Comparison of ENCODE assay signal across 10 cellular contexts in genomic region chr2:30336978-30337841, GRCh38.
DNase-seq lines count a peak whose midpoint lies in the region; ATAC-seq and TF ChIP-seq lines count a peak whose summit lies in the region.
"Had no signal": no experiment of that assay in that cellular context is flagged by ENCODE, and none has a peak within 500 bp of the region (broad histone marks: within the 10 kb centered on the region; RNA-seq: fewer than 3 reads in every experiment).

No MANE protein-coding gene starts in this region.

- POLR2A ChIA-PET in T-cell (lab: Charles Lee): interaction anchor here in 1 of 2 donors (0.5 to 0.7 kb wide), 2 partner anchors 9 to 20 kb away, joined by 3 to 4 read pairs; no protein-coding TSS in a partner anchor

- CTCF ChIA-PET in T-cell (lab: Charles Lee): interaction anchor here (0.5 to 1.2 kb wide), 5 partner anchors 73 to 374 kb away, joined by 3 to 8 read pairs (median 4); no protein-coding TSS in a partner anchor

- H3K36me3 Mint-ChIP-seq in T-cell: peaks cover 3% of the 10 kb centered on the region

- no peaks in the 10 kb centered on the region for H3K27me3 ChIP-seq in gastroesophageal sphincter

- DNase-seq in T-cell: peak; percentile 19 to 68 (median 36)
- DNase-seq in NCI-H1436 treated with DMSO at 0.1 percent for 48 hours (lab: John Stamatoyannopoulos, UW): no peak
- DNase-seq in HK-2 (ENCODE audit: unreplicated experiment): no peak
- no peak for DNase-seq in NCI-H2029 treated with DMSO at 0.1 percent for 48 hours (lab: John Stamatoyannopoulos, UW)
- DNase-seq: left cardiac atrium had no signal

- peak overlapping the region; percentile 98 to 99 for H3K27ac Mint-ChIP-seq in T-cell

- WGBS in gastroesophageal sphincter (ENCODE audit: low coverage in 1 of 2), 2 donors: 89 to 92% methylated on average over 4 to 9 of the region's 16 CpGs

- no peak overlapping the region for H3K27ac ChIP-seq in gastroesophageal sphincter
- H3K27ac ChIP-seq: VCaP had no signal

- peaks cover 0 to 13% (median 4%) of the 10 kb centered on the region in 3 donors for H3K4me1 ChIP-seq in gastroesophageal sphincter

- H3K27me3 Mint-ChIP-seq in T-cell: no peaks in the 10 kb centered on the region

- H3K9me3 ChIP-seq in gastroesophageal sphincter: no peaks in the 10 kb centered on the region

- no peak for TF ChIP-seq POLR2A in gastroesophageal sphincter (IDR thresholded peaks at IDR 0.05)

- ATAC-seq in GM19023 (IDR thresholded peaks at IDR 0.05; ENCODE audit: unreplicated experiment) (peak; percentile 89), HG02981 (IDR thresholded peaks at IDR 0.05; ENCODE audit: unreplicated experiment) (peak; percentile 88), T-cell (replicated peaks in 1 of 4) (peak; percentile 85 to 90 (median 88)), esophagus mucosa (peak; percentile 50), gastroesophageal sphincter (no peak)

- no peak for TF ChIP-seq CTCF in gastroesophageal sphincter (IDR thresholded peaks at IDR 0.05)

- H3K4me1 Mint-ChIP-seq in T-cell: peaks cover 79 to 86% (median 85%) of the 10 kb centered on the region in 3 donors

- H3K4me3 Mint-ChIP-seq in T-cell: peak overlapping the region; percentile 70 to 78 (median 76)

- H3K9me3 Mint-ChIP-seq in T-cell: peaks cover 3% of the 10 kb centered on the region in 3 donors

- no peak overlapping the region for H3K4me3 ChIP-seq in gastroesophageal sphincter

- no peak for TF ChIP-seq EP300 in gastroesophageal sphincter (IDR thresholded peaks at IDR 0.05)

- H3K36me3 ChIP-seq in gastroesophageal sphincter: no peaks in the 10 kb centered on the region

Comparison
In these comparisons a context has a peak if more than half of its experiments do, and no peak if none do; other contexts are left out.
1. DNase-seq: peak in T-cell (34 of 34); none in NCI-H1436 treated with DMSO at 0.1 percent for 48 hours (single experiment), HK-2 (single experiment) and NCI-H2029 treated with DMSO at 0.1 percent for 48 hours (single experiment).